Comparison of ENCODE assay signal across 28 cellular contexts in genomic region chr2:152065945-152066344, GRCh38.
"Had no signal": no experiment of that assay in that cellular context is flagged by ENCODE, and none has a peak within 500 bp of the region (broad histone marks: within the 10 kb centered on the region; RNA-seq: fewer than 3 reads in every experiment).

No MANE protein-coding gene starts in this region.

- H3K27ac Mint-ChIP-seq: naive thymus-derived CD4-positive, alpha-beta T cell; natural killer cell; nephron; neural progenitor cell; progenitor cell of endocrine pancreas; stimulated activated effector memory CD8-positive, alpha-beta T cell treated with anti-CD3 and anti-CD28 coated beads, Interleukin-12 subunit alpha, Interleukin-12 subunit beta, amount 100 ng/mL, for 72 hours; stimulated activated naive B cell treated with anti-CD40 and anti-IgM and Interleukin-4, amounts not matched to agents 10 μg/mL and 1 μg/mL and 100 μg/mL, for 72 hours; stimulated activated naive CD8-positive, alpha-beta T cell treated with anti-CD3 and anti-CD28 coated beads, Interleukin-15, Interleukin-2, amounts not matched to agents 100 ng/mL and 50 ng/mL, for 24 hours had no signal

- H3K36me3 Mint-ChIP-seq: naive thymus-derived CD4-positive, alpha-beta T cell; natural killer cell; neural progenitor cell; stimulated activated effector memory CD8-positive, alpha-beta T cell treated with anti-CD3 and anti-CD28 coated beads, Interleukin-12 subunit alpha, Interleukin-12 subunit beta, amount 100 ng/mL, for 72 hours had no signal

- H3K4me3 ChIP-seq: neural progenitor cell, ovary, psoas muscle, right lobe of liver, sigmoid colon, stomach, thoracic aorta, thyroid gland, tibial nerve, upper lobe of left lung, uterus had no signal

- ATAC-seq: naive thymus-derived CD4-positive, alpha-beta T cell; natural killer cell; psoas muscle; right lobe of liver; stimulated activated effector memory CD8-positive, alpha-beta T cell treated with anti-CD3 and anti-CD28 coated beads, Interleukin-12 subunit alpha, Interleukin-12 subunit beta, amount 100 ng/mL, for 72 hours; stimulated activated naive B cell treated with anti-CD40 and anti-IgM and Interleukin-4, amounts not matched to agents 10 μg/mL and 1 μg/mL and 100 μg/mL, for 72 hours had no signal

- H3K9me3 ChIP-seq: ovary, psoas muscle, right lobe of liver, sigmoid colon, stomach, thoracic aorta, thyroid gland, tibial nerve, upper lobe of left lung, uterus had no signal

- H3K9ac ChIP-seq: neural progenitor cell, parathyroid adenoma had no signal

- H3K4me2 ChIP-seq: neural progenitor cell had no signal

- H3K4me1 Mint-ChIP-seq: natural killer cell; neural progenitor cell; stimulated activated effector memory CD8-positive, alpha-beta T cell treated with anti-CD3 and anti-CD28 coated beads, Interleukin-12 subunit alpha, Interleukin-12 subunit beta, amount 100 ng/mL, for 72 hours had no signal

- H3K27ac ChIP-seq: neural progenitor cell, ovary, parathyroid adenoma, psoas muscle, right lobe of liver, sigmoid colon, stomach, thoracic aorta, thyroid gland, tibial nerve, upper lobe of left lung, uterus had no signal

- H3K79me2 ChIP-seq: parathyroid adenoma had no signal

- DNase-seq: naive thymus-derived CD4-positive, alpha-beta T cell; natural killer cell; occipital lobe; ovary; posterior cingulate gyrus; psoas muscle; right lobe of liver; sigmoid colon; small intestine; stimulated activated CD4-positive, alpha-beta T cell treated with anti-CD3 and anti-CD28 coated beads, Interleukin-15, amount 100 ng/mL, for 24 hours; stimulated activated CD4-positive, alpha-beta T cell treated with anti-CD3 and anti-CD28 coated beads, Interleukin-2, amount 100 ng/mL, for 24 hours; stimulated activated CD4-positive, alpha-beta T cell treated with anti-CD3 and anti-CD28 coated beads, Interleukin-2, amount 100 ng/mL, for 48 hours; stimulated activated CD4-positive, alpha-beta T cell treated with anti-CD3 and anti-CD28 coated beads, Interleukin-4, amount 100 ng/mL, for 24 hours; stimulated activated naive B cell treated with anti-CD40 and anti-IgM and Interleukin-4, amounts not matched to agents 10 μg/mL and 1 μg/mL and 100 μg/mL, for 72 hours; stimulated activated naive CD4-positive, alpha-beta T cell treated with Interleukin-2 at 50 U/mL for 16 hours; stomach; thyroid gland; trophoblast cell; uterus had no signal

- H2AFZ ChIP-seq: neural progenitor cell, parathyroid adenoma had no signal

- H3K9me3 Mint-ChIP-seq: natural killer cell; nephron; neural progenitor cell; stimulated activated effector memory CD8-positive, alpha-beta T cell treated with anti-CD3 and anti-CD28 coated beads, Interleukin-12 subunit alpha, Interleukin-12 subunit beta, amount 100 ng/mL, for 72 hours; stimulated activated naive CD8-positive, alpha-beta T cell treated with anti-CD3 and anti-CD28 coated beads, Interleukin-15, Interleukin-2, amounts not matched to agents 100 ng/mL and 50 ng/mL, for 24 hours had no signal

- H3K4me1 ChIP-seq: neural progenitor cell, psoas muscle, right lobe of liver, uterus had no signal

- H3K27me3 Mint-ChIP-seq: progenitor cell of endocrine pancreas had no signal

- H3K36me3 ChIP-seq: neural progenitor cell, ovary, right lobe of liver, sigmoid colon, stomach, thoracic aorta, thyroid gland, tibial nerve, upper lobe of left lung, uterus had no signal

- H3K27me3 ChIP-seq: neural progenitor cell, ovary, right lobe of liver, sigmoid colon, stomach, thyroid gland, tibial nerve, upper lobe of left lung, uterus had no signal

- H3K4me3 Mint-ChIP-seq: naive thymus-derived CD4-positive, alpha-beta T cell; natural killer cell; nephron; neural progenitor cell; stimulated activated effector memory CD8-positive, alpha-beta T cell treated with anti-CD3 and anti-CD28 coated beads, Interleukin-12 subunit alpha, Interleukin-12 subunit beta, amount 100 ng/mL, for 72 hours; stimulated activated naive B cell treated with anti-CD40 and anti-IgM and Interleukin-4, amounts not matched to agents 10 μg/mL and 1 μg/mL and 100 μg/mL, for 72 hours; stimulated activated naive CD8-positive, alpha-beta T cell treated with anti-CD3 and anti-CD28 coated beads, Interleukin-15, Interleukin-2, amounts not matched to agents 100 ng/mL and 50 ng/mL, for 24 hours had no signal
